Comparison of ENCODE assay signal across 3 cellular contexts in genomic region chr13:42232671-42233070, GRCh38.
"Had no signal": no experiment of that assay in that cellular context is flagged by ENCODE, and none has a peak within 500 bp of the region (broad histone marks: within the 10 kb centered on the region; RNA-seq: fewer than 3 reads in every experiment).

No MANE protein-coding gene starts in this region.

- DNase-seq: GDM1, GF-D8 had no signal

- ATAC-seq: GM12878 had no signal

- H3K4me3 ChIP-seq: GM12878 had no signal
